16 cellular contexts compared by ENCODE assay signal in the genomic region with DNA sequence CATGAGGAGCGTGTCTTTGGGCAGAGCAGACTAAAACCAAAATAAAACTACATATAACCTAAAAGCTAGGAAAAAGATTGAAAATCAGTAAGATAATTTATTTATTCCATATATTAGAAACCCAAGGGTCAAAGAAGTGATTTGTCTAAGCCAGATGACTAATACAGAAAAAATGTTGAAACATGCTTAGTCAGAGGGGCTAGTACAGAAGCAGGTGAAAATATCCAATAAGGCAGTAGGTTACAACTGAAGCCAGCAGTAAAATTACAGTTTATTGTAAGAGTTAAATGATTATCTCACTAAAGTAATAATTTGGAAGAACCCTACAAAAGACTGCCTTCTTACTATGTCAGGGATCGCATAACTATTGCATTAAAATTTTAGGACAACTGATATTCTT.
"Had no signal": no experiment of that assay in that cellular context is flagged by ENCODE, and none has a peak within 500 bp of the region (broad histone marks: within the 10 kb centered on the region; RNA-seq: fewer than 3 reads in every experiment).

No MANE protein-coding gene starts in this region.

- H3K27me3 Mint-ChIP-seq: brain; stimulated activated naive CD8-positive, alpha-beta T cell treated with anti-CD3 and anti-CD28 coated beads, Interleukin-15, Interleukin-2, amounts not matched to agents 100 ng/mL and 50 ng/mL, for 24 hours; T-helper 17 cell had no signal

- ATAC-seq: left lobe of liver, natural killer cell, T-helper 17 cell had no signal

- H3K27me3 ChIP-seq: dorsolateral prefrontal cortex, esophagus muscularis mucosa, sigmoid colon, upper lobe of left lung had no signal

- H3K27ac Mint-ChIP-seq: brain; immature natural killer cell; natural killer cell; stimulated activated naive CD8-positive, alpha-beta T cell treated with anti-CD3 and anti-CD28 coated beads, Interleukin-15, Interleukin-2, amounts not matched to agents 100 ng/mL and 50 ng/mL, for 24 hours; T-helper 17 cell had no signal

- H3K36me3 ChIP-seq: esophagus muscularis mucosa, prostate gland, sigmoid colon, upper lobe of left lung had no signal

- H3K36me3 Mint-ChIP-seq: brain, natural killer cell had no signal

- H3K4me3 Mint-ChIP-seq: brain; immature natural killer cell; natural killer cell; stimulated activated naive CD8-positive, alpha-beta T cell treated with anti-CD3 and anti-CD28 coated beads, Interleukin-15, Interleukin-2, amounts not matched to agents 100 ng/mL and 50 ng/mL, for 24 hours; T-helper 17 cell had no signal

- H3K4me3 ChIP-seq: dorsolateral prefrontal cortex, esophagus muscularis mucosa, prostate gland, sigmoid colon, upper lobe of left lung had no signal

- H3K9me3 ChIP-seq: esophagus muscularis mucosa, prostate gland, sigmoid colon, upper lobe of left lung had no signal

- H3K27ac ChIP-seq: dorsolateral prefrontal cortex, esophagus muscularis mucosa, prostate gland, sigmoid colon, upper lobe of left lung had no signal

- H3K4me1 ChIP-seq: esophagus muscularis mucosa, prostate gland, sigmoid colon, upper lobe of left lung had no signal

- DNase-seq: activated CD4-positive, alpha-beta T cell treated with anti-CD3 and anti-CD28 coated beads, Interleukin-2, amount 50 U/mL, for 1 hour; activated naive CD4-positive, alpha-beta T cell treated with anti-CD3 and anti-CD28 coated beads, Interleukin-2, amount 50 U/mL, for 16 hours; activated T-cell treated with anti-CD3 and anti-CD28 coated beads, Interleukin-2, amount 50 U/mL, for 1 hour; dorsolateral prefrontal cortex; immature natural killer cell; natural killer cell; nucleus accumbens; sigmoid colon; stimulated activated CD4-positive, alpha-beta T cell treated with anti-CD3 and anti-CD28 coated beads, Interleukin-12 subunit alpha, Interleukin-12 subunit beta, amount 100 ng/mL, for 4 hours; T-helper 17 cell; upper lobe of left lung had no signal

- H3K4me1 Mint-ChIP-seq: immature natural killer cell, natural killer cell, T-helper 17 cell had no signal
